12 cellular contexts compared by ENCODE assay signal in genomic region chr7:537911-538634, GRCh38. TPM values are rescaled to one million over a fixed set of nuclear protein-coding genes. Genes with fewer than 3 reads are reported as not detected.
DNase-seq lines count a peak whose midpoint lies in the region; ATAC-seq, FAIRE-seq and TF ChIP-seq lines count a peak whose summit lies in the region.
"Had no signal": no experiment of that assay in that cellular context is flagged by ENCODE, and none has a peak within 500 bp of the region (broad histone marks: within the 10 kb centered on the region; RNA-seq: fewer than 3 reads in every experiment).

No MANE protein-coding gene starts in this region.

- H3K27ac Mint-ChIP-seq in stimulated activated naive CD8-positive, alpha-beta T cell treated with anti-CD3 and anti-CD28 coated beads, Interleukin-15, amount 100 ng/mL, for 72 hours: no peak overlapping the region
- H3K27ac Mint-ChIP-seq: T-helper 1 cell treated with Interleukin-12 subunit alpha and Interleukin-12 subunit beta and Interleukin-4 antibody, amounts not matched to agents 30 μg/mL and 1 μg/mL, for 36 hours had no signal

- H3K9me3 ChIP-seq in aorta (ENCODE audit: control insufficient read depth, low read length): no peaks in the 10 kb centered on the region

- peak; percentile 38 for ATAC-seq in stimulated activated naive CD8-positive, alpha-beta T cell treated with anti-CD3 and anti-CD28 coated beads, Interleukin-15, amount 100 ng/mL, for 72 hours
- no peak for ATAC-seq in stimulated activated naive CD8-positive, alpha-beta T cell treated with anti-CD3 and anti-CD28 coated beads, Interleukin-15, Interleukin-2, amounts not matched to agents 100 U/mL and 50 U/mL, for 24 hours
- peak; percentile 63 for ATAC-seq in aorta (ENCODE audit: low FRiP score)

- H3K9me3 Mint-ChIP-seq in stimulated activated naive CD8-positive, alpha-beta T cell treated with anti-CD3 and anti-CD28 coated beads, Interleukin-15, amount 100 ng/mL, for 72 hours: peaks cover 0 to 8% of the 10 kb centered on the region in 2 donors
- H3K9me3 Mint-ChIP-seq: neural crest cell; T-helper 1 cell treated with Interleukin-12 subunit alpha and Interleukin-12 subunit beta and Interleukin-4 antibody, amounts not matched to agents 30 μg/mL and 1 μg/mL, for 36 hours had no signal

- intact Hi-C loops in aorta (cut with DNase I): no loop called here

- no peaks in the 10 kb centered on the region for H3K27me3 Mint-ChIP-seq in stimulated activated naive CD8-positive, alpha-beta T cell treated with anti-CD3 and anti-CD28 coated beads, Interleukin-15, amount 100 ng/mL, for 72 hours

- no peak for TF ChIP-seq POLR2A in GM12891 (IDR thresholded peaks at IDR 0.05; ENCODE audit: low read depth, low read length)

- H3K27me3 ChIP-seq in aorta (ENCODE audit: control insufficient read depth in 1 of 2, insufficient read depth in 2 of 2, low read length in 1 of 2): no peaks in the 10 kb centered on the region

- no peak overlapping the region for H3K4me3 ChIP-seq in cardiac fibroblast (replicated peaks in 1 of 2; ENCODE audit: low read depth in 2 of 2, low read length in 2 of 2)
- no peak overlapping the region for H3K4me3 ChIP-seq in aorta (ENCODE audit: low read length in 2 of 2)

- H3K4me1 Mint-ChIP-seq in stimulated activated naive CD8-positive, alpha-beta T cell treated with anti-CD3 and anti-CD28 coated beads, Interleukin-15, amount 100 ng/mL, for 72 hours: peaks cover 15% of the 10 kb centered on the region

- H3K27ac ChIP-seq in aorta (ENCODE audit: low read depth in 1 of 2, low read length in 2 of 2): peak overlapping the region in 1 of 2 donors; percentile 23

- FAIRE-seq in GM12891 (lab: Jason Lieb, UNC): no peak
- FAIRE-seq: A204.1 had no signal

- no peak for DNase-seq in stimulated activated naive CD8-positive, alpha-beta T cell treated with anti-CD3 and anti-CD28 coated beads, Interleukin-15, amount 100 ng/mL, for 72 hours
- DNase-seq in stimulated activated naive CD8-positive, alpha-beta T cell treated with anti-CD3 and anti-CD28 coated beads, Interleukin-15, Interleukin-2, amounts not matched to agents 100 U/mL and 50 U/mL, for 24 hours: no peak
- DNase-seq in cardiac fibroblast (ENCODE audit: low read depth in 2 of 2) (peak; percentile 84 to 88), kidney tubule cell (ENCODE audit: low spot score) (peak; percentile 96), aorta (peak; percentile 90 to 94), NCI-H2107 treated with DMSO at 0.1 percent for 48 hours (lab: John Stamatoyannopoulos, UW; ENCODE audit: unreplicated experiment) (no peak), DMS53 (lab: John Stamatoyannopoulos, UW) (no peak), GM12891 (ENCODE audit: insufficient read length, low spot score) (no peak)
- DNase-seq: cerebellar nuclear complex had no signal

- H3K4me3 Mint-ChIP-seq in stimulated activated naive CD8-positive, alpha-beta T cell treated with anti-CD3 and anti-CD28 coated beads, Interleukin-15, amount 100 ng/mL, for 72 hours: no peak overlapping the region
- H3K4me3 Mint-ChIP-seq: neural crest cell; T-helper 1 cell treated with Interleukin-12 subunit alpha and Interleukin-12 subunit beta and Interleukin-4 antibody, amounts not matched to agents 30 μg/mL and 1 μg/mL, for 36 hours had no signal

- no peak for TF ChIP-seq CTCF in cardiac fibroblast (IDR thresholded peaks at IDR 0.05; ENCODE audit: low read depth, low read length)

- H3K36me3 ChIP-seq in aorta (ENCODE audit: control insufficient read depth in 1 of 2, insufficient read depth in 2 of 2, low read length in 1 of 2): no peaks in the 10 kb centered on the region

- 17 to 27% methylated on average over 20 to 21 of the region's 21 CpGs for WGBS in aorta, 2 donors

- H3K4me1 ChIP-seq in aorta (ENCODE audit: control insufficient read depth in 1 of 2, insufficient read depth in 2 of 2, low read length in 2 of 2): peaks cover 0 to 3% of the 10 kb centered on the region in 2 donors

TF ChIP-seq in GM12891, 5 proteins besides CTCF, POLR2A, EP300 and RAD21:
- TF ChIP-seq POLR2AphosphoS5 (IDR thresholded peaks at IDR 0.05; ENCODE audit: low read depth, low read length) (no peak), POU2F2 (IDR thresholded peaks at IDR 0.05; ENCODE audit: low read depth, low read length) (no peak), PAX5 (IDR thresholded peaks at IDR 0.05; ENCODE audit: insufficient read depth, low read length, severe bottlenecking) (no peak), SPI1 (IDR thresholded peaks at IDR 0.05; ENCODE audit: low read depth, low read length) (no peak), TAF1 (IDR thresholded peaks at IDR 0.05; ENCODE audit: low read depth, low read length) (no peak)
TF ChIP-seq in GM12891: peak in this region for 0.

RNA-seq across cellular contexts. Expression of gene PDGFA, which starts 18.4 kb away (rescaled TPM):
- 100 to 1,000 TPM; 114 to 174 TPM for total RNA-seq in aorta
- 10 to 100 TPM; 28.9 to 61.1 TPM for polyA plus RNA-seq in aorta
- 2.3 TPM for polyA plus RNA-seq in GM12891 (2012; ENCODE audit: low read depth, missing spikeins)

Comparison
In these comparisons a context has a peak if more than half of its experiments do, and no peak if none do; other contexts are left out.
1. DNase-seq: peak in cardiac fibroblast (2 of 2), kidney tubule cell (single experiment) and aorta (2 of 2); none in stimulated activated naive CD8-positive, alpha-beta T cell treated with anti-CD3 and anti-CD28 coated beads, Interleukin-15, amount 100 ng/mL, for 72 hours (0 of 2), stimulated activated naive CD8-positive, alpha-beta T cell treated with anti-CD3 and anti-CD28 coated beads, Interleukin-15, Interleukin-2, amounts not matched to agents 100 U/mL and 50 U/mL, for 24 hours (single experiment), NCI-H2107 treated with DMSO at 0.1 percent for 48 hours (single experiment), DMS53 (single experiment) and GM12891 (single experiment).